Comparison of ENCODE assay signal across 24 cellular contexts in the genomic region with DNA sequence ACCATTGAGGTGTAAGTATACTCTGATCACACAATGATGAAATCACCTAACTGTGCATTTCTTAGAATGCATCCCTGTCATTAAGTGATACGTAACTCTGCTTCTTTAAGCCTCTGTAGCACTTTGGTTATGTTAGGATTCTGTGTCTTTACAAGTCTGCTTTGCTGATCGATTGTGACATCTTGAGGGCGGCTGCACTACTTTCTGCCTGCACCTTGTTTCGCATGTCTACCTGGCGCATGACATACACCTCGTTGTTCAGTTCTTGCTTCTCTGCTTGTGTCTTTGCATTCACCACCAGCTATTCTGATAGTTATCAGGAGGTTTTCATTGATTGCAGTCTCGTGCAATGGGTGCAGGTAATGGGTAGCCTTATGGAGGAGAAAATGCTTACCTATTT. TPM values are rescaled to one million over a fixed set of nuclear protein-coding genes. Genes with fewer than 3 reads are reported as not detected.
DNase-seq lines count a peak whose midpoint lies in the region; ATAC-seq, FAIRE-seq and TF ChIP-seq lines count a peak whose summit lies in the region.
"Had no signal": no experiment of that assay in that cellular context is flagged by ENCODE, and none has a peak within 500 bp of the region (broad histone marks: within the 10 kb centered on the region; RNA-seq: fewer than 3 reads in every experiment).

No MANE protein-coding gene starts in this region.

- peak overlapping the region; percentile 88 for H3K4ac ChIP-seq in trophoblast cell (ENCODE audit: low read depth, low read length)

- H3K4me1 Mint-ChIP-seq in WTC11 = peaks cover 72% of the 10 kb centered on the region
- peaks cover 50 to 65% of the 10 kb centered on the region in 2 donors for H3K4me1 Mint-ChIP-seq in natural killer cell

- H3K79me2 ChIP-seq in HepG2 (ENCODE audit: insufficient read depth, low read length) (peaks cover 96% of the 10 kb centered on the region), trophoblast cell (ENCODE audit: control insufficient read depth, insufficient read depth, low read length, poor library complexity) (peaks cover 22% of the 10 kb centered on the region)

- no peak overlapping the region for H3K23ac ChIP-seq in trophoblast cell (ENCODE audit: low read length)

- in situ Hi-C loops in HepG2 (cut with HindIII; ENCODE audit: extremely low pct_ligation_motif_present, low pct_unique_long_range_greater_than_20kb) = no loop called here

- WGBS in HepG2 (ENCODE audit: low lambda C conversion rate) = 95% methylated on average over 7 of the region's 7 CpGs
- WGBS in right lobe of liver (ENCODE audit: insufficient coverage, low coverage, low lambda C conversion rate, missing lambda C conversion rate) = 70% methylated on average over 7 of the region's 7 CpGs
- WGBS in trophoblast cell (ENCODE audit: extremely low coverage, insufficient coverage, insufficient read length) = no CpG with 5 or more reads among the region's 7 CpGs

- H2BK5ac ChIP-seq in trophoblast cell (ENCODE audit: low read depth, low read length, poor library complexity) = no peak overlapping the region

- no peaks in the 10 kb centered on the region for H3K79me1 ChIP-seq in trophoblast cell (ENCODE audit: low read length)

- H3K27me3 Mint-ChIP-seq in WTC11 (ENCODE audit: low read depth) = no peaks in the 10 kb centered on the region
- H3K27me3 Mint-ChIP-seq in natural killer cell (ENCODE audit: low read depth in 2 of 2) = no peaks in the 10 kb centered on the region
- H3K27me3 Mint-ChIP-seq: CD4-positive, CD25-positive, alpha-beta regulatory T cell had no signal

- no peak overlapping the region for H3K4me2 ChIP-seq in HepG2 (ENCODE audit: low read depth, low read length)
- H3K4me2 ChIP-seq in trophoblast cell (ENCODE audit: low read length) = no peak overlapping the region
- H3K4me2 ChIP-seq: GM23338 had no signal

- POLR2A ChIA-PET in HepG2 (lab: Yijun Ruan, JAX) = no interaction called here
- POLR2A ChIA-PET in WTC11 (lab: Charles Lee) = interaction anchor here (0.6 kb wide), 1 partner anchor 10 kb away, joined by 3 read pairs; no protein-coding TSS in a partner anchor

- DNase-seq in HepG2 (ENCODE audit: low spot score) (no peak), right lobe of liver (no peak), WTC11 (ENCODE audit: low spot score) (no peak), trophoblast cell (no peak), natural killer cell (no peak)
- DNase-seq: 8988T; ACHN; AML-193; BE2C; Caco-2; CD4-positive, CD25-positive, alpha-beta regulatory T cell; CD8-positive, alpha-beta T cell; DMS153; DND-41; HFFc6 had no signal

- no peak overlapping the region for H3K14ac ChIP-seq in trophoblast cell (ENCODE audit: low read length)

- H4K12ac ChIP-seq in trophoblast cell (ENCODE audit: low read depth, low read length) = no peak overlapping the region

- H3K18ac ChIP-seq in trophoblast cell (ENCODE audit: low read length) = no peak overlapping the region

- FAIRE-seq in HepG2 (lab: Jason Lieb, UNC) = no peak
- FAIRE-seq: A549, G401.6, GM12878, GM19239 had no signal

- H2AFZ ChIP-seq in HepG2 (ENCODE audit: low read length) (no peak overlapping the region), trophoblast cell (ENCODE audit: insufficient read depth, low read length, poor library complexity) (no peak overlapping the region)
- H2AFZ ChIP-seq: GM23338 had no signal

- no peak overlapping the region for H4K91ac ChIP-seq in trophoblast cell (ENCODE audit: low read depth, low read length)

- TF ChIP-seq EP300 in HepG2 (IDR thresholded peaks at IDR 0.05; ENCODE audit: low read depth in 2 of 2, low read length in 2 of 2) = no peak
- TF ChIP-seq EP300 in HepG2 (CRISPR knock-in tag; IDR thresholded peaks at IDR 0.05; ENCODE audit: borderline replicate concordance) = no peak

- peaks cover 36% of the 10 kb centered on the region for H4K20me1 ChIP-seq in HepG2 (ENCODE audit: insufficient read depth, low read length)

- no peak for TF ChIP-seq RAD21 in HepG2 (CRISPR knock-in tag; IDR thresholded peaks at IDR 0.05)

- H3K36me3 ChIP-seq in HepG2 (replicated peaks in 1 of 2; ENCODE audit: control insufficient read depth in 1 of 2, insufficient read depth in 2 of 2, low read length in 2 of 2) (no peaks in the 10 kb centered on the region), right lobe of liver (no peaks in the 10 kb centered on the region), trophoblast cell (ENCODE audit: control insufficient read depth in 1 of 2, insufficient read depth in 2 of 2, low read length in 2 of 2) (no peaks in the 10 kb centered on the region)
- H3K36me3 ChIP-seq: BE2C, HAP-1 had no signal

- TF ChIP-seq POLR2A in HepG2 (IDR thresholded peaks at IDR 0.05; ENCODE audit: insufficient read depth in 1 of 2, low read depth in 2 of 2, low read length in 2 of 2) (no peak), right lobe of liver (IDR thresholded peaks at IDR 0.05) (no peak)

- H3K9me3 Mint-ChIP-seq in WTC11 (no peaks in the 10 kb centered on the region), natural killer cell (no peaks in the 10 kb centered on the region)
- H3K9me3 Mint-ChIP-seq: CD4-positive, CD25-positive, alpha-beta regulatory T cell; CD8-positive, alpha-beta T cell; GM23338; HFFc6 had no signal

- H3K4me3 Mint-ChIP-seq in WTC11 (no peak overlapping the region), natural killer cell (no peak overlapping the region)
- H3K4me3 Mint-ChIP-seq: CD4-positive, CD25-positive, alpha-beta regulatory T cell; CD8-positive, alpha-beta T cell; GM23338; HFFc6 had no signal

- H3K4me1 ChIP-seq in HepG2 (ENCODE audit: insufficient read depth, low read length) (peaks cover 70% of the 10 kb centered on the region), right lobe of liver (no peaks in the 10 kb centered on the region), trophoblast cell (ENCODE audit: control insufficient read depth in 1 of 2, insufficient read depth in 2 of 2, low read length in 2 of 2) (peaks cover 7 to 21% of the 10 kb centered on the region in 2 experiments)

- H2AK5ac ChIP-seq in trophoblast cell (ENCODE audit: low read length) = no peak overlapping the region

- no peaks in the 10 kb centered on the region for H3K9me3 ChIP-seq in HepG2 (ENCODE audit: low read length)
- H3K9me3 ChIP-seq in right lobe of liver = no peaks in the 10 kb centered on the region
- H3K9me3 ChIP-seq in trophoblast cell (ENCODE audit: insufficient read depth, low read depth, low read length) = no peaks in the 10 kb centered on the region
- H3K9me3 ChIP-seq: A549, BE2C, Caco-2, HAP-1 had no signal

- peak overlapping the region; percentile 28; the same call in 1 of the 2 replicates for H3K27ac Mint-ChIP-seq in WTC11
- no peak overlapping the region for H3K27ac Mint-ChIP-seq in natural killer cell
- H3K27ac Mint-ChIP-seq: CD4-positive, CD25-positive, alpha-beta regulatory T cell; CD8-positive, alpha-beta T cell had no signal

- H2BK12ac ChIP-seq in trophoblast cell (ENCODE audit: low read length) = no peak overlapping the region

- intact Hi-C loops in HepG2 (cut with micrococcal nuclease; ENCODE audit: unreplicated experiment) (no loop called here), right lobe of liver (cut with DNase I) (no loop called here), natural killer cell (cut with micrococcal nuclease) (no loop called here)

- H3K36me3 Mint-ChIP-seq in WTC11 (no peaks in the 10 kb centered on the region; the same call in 1 of the 2 replicates), natural killer cell (no peaks in the 10 kb centered on the region)

- no peak overlapping the region for H3K4me3 ChIP-seq in HepG2 (replicated peaks in 1 of 3; ENCODE audit: insufficient read depth in 1 of 3, low read depth in 2 of 3, low read length in 3 of 3)
- no peak overlapping the region for H3K4me3 ChIP-seq in right lobe of liver
- no peak overlapping the region for H3K4me3 ChIP-seq in trophoblast cell (ENCODE audit: low read depth, low read length)
- H3K4me3 ChIP-seq: A549, GM12878, GM23338, HAP-1 had no signal

- H2BK120ac ChIP-seq in trophoblast cell (ENCODE audit: insufficient read depth, low read length, poor library complexity) = no peak overlapping the region

- no TSS peak for BruUV-seq in HepG2 (replicated peaks; lab: Mats Ljungman, UMichigan)

- H3K27ac ChIP-seq in HepG2 (ENCODE audit: extremely low read length, insufficient read depth, low read length) = no peak overlapping the region
- H3K27ac ChIP-seq in right lobe of liver = no peak overlapping the region
- H3K27ac ChIP-seq in trophoblast cell (ENCODE audit: low read depth, low read length) = no peak overlapping the region
- H3K27ac ChIP-seq: A549, C4-2B had no signal

- H3K27me3 ChIP-seq in HepG2 (ENCODE audit: control insufficient read depth in 1 of 2, insufficient read depth in 2 of 2, low read length in 2 of 2) = no peaks in the 10 kb centered on the region
- no peaks in the 10 kb centered on the region for H3K27me3 ChIP-seq in right lobe of liver
- H3K27me3 ChIP-seq in trophoblast cell (ENCODE audit: insufficient read depth, low read length) = no peaks in the 10 kb centered on the region
- H3K27me3 ChIP-seq: BE2C had no signal

- CTCF ChIA-PET in HepG2 (lab: Yijun Ruan, JAX; ENCODE audit: low intra/inter-chr PET ratio, low total read pairs) = no interaction called here
- CTCF ChIA-PET in WTC11 (lab: Charles Lee) = no interaction called here

- no peak overlapping the region for H3K9ac ChIP-seq in HepG2 (ENCODE audit: insufficient read depth, low read depth, low read length)
- no peak overlapping the region for H3K9ac ChIP-seq in trophoblast cell (ENCODE audit: low read length)

- no peak overlapping the region for H4K8ac ChIP-seq in trophoblast cell (ENCODE audit: low read depth, low read length)

- no peak for TF ChIP-seq CTCF in HepG2 (CRISPR knock-in tag; IDR thresholded peaks at IDR 0.05)
- TF ChIP-seq CTCF in right lobe of liver (IDR thresholded peaks at IDR 0.05) = no peak
- TF ChIP-seq CTCF in WTC11 (IDR thresholded peaks at IDR 0.05) = no peak
- no peak for TF ChIP-seq CTCF in natural killer cell (IDR thresholded peaks at IDR 0.05)

- no peak for ATAC-seq in HepG2
- no peak for ATAC-seq in right lobe of liver
- no peak for ATAC-seq in WTC11
- ATAC-seq in natural killer cell = no peak
- no peak for ATAC-seq in HG02798 (IDR thresholded peaks at IDR 0.05; ENCODE audit: poor library complexity, unreplicated experiment)
- ATAC-seq in GM19351 (IDR thresholded peaks at IDR 0.05; ENCODE audit: unreplicated experiment) = no peak
- ATAC-seq: A549; CD8-positive, alpha-beta T cell; GM12878; GM23338 had no signal

RNA-seq across cellular contexts. Expression of gene IGF1R, which starts 32.7 kb away (rescaled TPM):
- total RNA-seq in HepG2 (2016; rRNA removed; fragmentation: Illumina TruSeq; extraction: Trizol) (12.0 and 15.9 TPM in 2 replicates), right lobe of liver (1 to 10 TPM; 2.5 to 5.3 (median 3.8) TPM), WTC11 (2021) (116 to 125 TPM (median 120 TPM) in 3 replicates), natural killer cell (10 to 100 TPM; 47.3 to 50.7 (median 49.0) TPM)
- 22.3 and 26.4 TPM in 2 replicates for total RNA-seq in HepG2 (2016; cell fraction: cytosol; rRNA removed; fragmentation: Illumina TruSeq; extraction: Trizol; ENCODE audit: low read depth)
- total RNA-seq in HepG2 (2016; cell fraction: insoluble cytoplasmic fraction; rRNA removed; fragmentation: Illumina TruSeq; extraction: Trizol) = 12.4 and 15.9 TPM in 2 replicates
- 9.1 and 9.4 TPM in 2 replicates for total RNA-seq in HepG2 (2016; cell fraction: membrane; rRNA removed; fragmentation: Illumina TruSeq; extraction: Trizol)
- 30.4 and 44.0 TPM in 2 replicates for total RNA-seq in HepG2 (2016; cell fraction: nucleus; rRNA removed; fragmentation: Illumina TruSeq; extraction: Trizol)
- polyA plus RNA-seq in HepG2 (2011; rRNA removed) = 18.4 and 22.8 TPM in 2 replicates
- 18.9 and 21.0 TPM in 2 replicates for polyA plus RNA-seq in HepG2 (2011; cell fraction: cytosol; rRNA removed)
- polyA plus RNA-seq in HepG2 (2011; cell fraction: nucleus; rRNA removed) = 132 and 162 TPM in 2 replicates
- 24.6 and 26.4 TPM in 2 replicates for polyA plus RNA-seq in HepG2 (2012)
- polyA plus RNA-seq in HepG2 (2016; cell fraction: cytosol; fragmentation: Illumina TruSeq; extraction: Trizol; ENCODE audit: low read depth) = 0.51 and 0.54 TPM in 2 replicates
- polyA plus RNA-seq in HepG2 (2016; cell fraction: insoluble cytoplasmic fraction; fragmentation: Illumina TruSeq; extraction: Trizol; ENCODE audit: low read depth) = 5.1 and 6.9 TPM in 2 replicates
- 1.3 and 1.5 TPM in 2 replicates for polyA plus RNA-seq in HepG2 (2016; cell fraction: membrane; fragmentation: Illumina TruSeq; extraction: Trizol; ENCODE audit: low read depth)
- polyA plus RNA-seq in HepG2 (2016; cell fraction: nucleus; fragmentation: Illumina TruSeq; extraction: Trizol; ENCODE audit: insufficient read depth, low read depth) = 18.9 and 21.8 TPM in 2 replicates
- polyA minus RNA-seq in HepG2 (2011; rRNA and poly(A)+ RNA removed; ENCODE audit: low replicate concordance) = 153 and 191 TPM in 2 replicates
- 117 and 121 TPM in 2 replicates for polyA minus RNA-seq in HepG2 (2011; cell fraction: cytosol; rRNA and poly(A)+ RNA removed)
- polyA minus RNA-seq in HepG2 (2011; cell fraction: nucleus; rRNA and poly(A)+ RNA removed) = 127 TPM in 2 replicates
- polyA plus RNA-seq in trophoblast cell (2013) = 121 and 126 TPM in 2 replicates
